Comparison of ENCODE assay signal across 22 cellular contexts in the genomic region with DNA sequence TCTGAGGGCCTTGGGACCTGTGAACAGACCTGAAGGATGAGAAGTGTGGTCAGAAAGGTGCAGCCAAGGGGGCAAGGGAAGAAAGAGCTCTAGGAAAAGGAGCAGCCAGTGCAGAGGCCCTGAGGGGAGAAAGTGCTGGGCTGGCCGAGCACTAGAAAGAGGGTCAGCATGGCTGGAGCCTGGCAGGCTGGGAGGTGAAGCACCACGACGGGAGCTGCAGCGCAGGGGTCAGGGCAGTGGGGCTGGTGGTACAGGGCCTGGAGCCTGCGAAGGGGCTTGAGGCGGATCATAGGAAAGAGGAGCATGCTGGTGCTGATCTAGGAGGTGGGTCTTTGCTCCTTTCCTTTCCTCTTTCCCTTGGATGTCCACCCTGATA. TPM values are rescaled to one million over a fixed set of nuclear protein-coding genes. Genes with fewer than 3 reads are reported as not detected.
DNase-seq lines count a peak whose midpoint lies in the region; ATAC-seq, FAIRE-seq and TF ChIP-seq lines count a peak whose summit lies in the region.
"Had no signal": no experiment of that assay in that cellular context is flagged by ENCODE, and none has a peak within 500 bp of the region (broad histone marks: within the 10 kb centered on the region; RNA-seq: fewer than 3 reads in every experiment).

No MANE protein-coding gene starts in this region.

- peaks cover 10% of the 10 kb centered on the region for H3K4me1 ChIP-seq in HepG2 (ENCODE audit: insufficient read depth, low read length)
- H3K4me1 ChIP-seq in right lobe of liver = peaks cover 0 to 43% (median 21%) of the 10 kb centered on the region in 4 donors
- H3K4me1 ChIP-seq in psoas muscle = peaks cover 74% of the 10 kb centered on the region

- TF ChIP-seq EP300 in HepG2 (IDR thresholded peaks at IDR 0.05; ENCODE audit: low read depth in 2 of 2, low read length in 2 of 2) = no peak
- TF ChIP-seq EP300 in HepG2 (CRISPR knock-in tag; IDR thresholded peaks at IDR 0.05; ENCODE audit: borderline replicate concordance) = no peak

- H3K27ac ChIP-seq in HepG2 (ENCODE audit: extremely low read length, insufficient read depth, low read length) (no peak overlapping the region), right lobe of liver (peak overlapping the region in 1 of 3 donors; percentile 71), psoas muscle (peak overlapping the region; percentile 97)
- H3K27ac ChIP-seq: suprapubic skin had no signal

- WGBS in HepG2 (ENCODE audit: low lambda C conversion rate) = 42% methylated on average over 5 of the region's 6 CpGs
- 89% methylated on average over 2 of the region's 6 CpGs for WGBS in right lobe of liver (ENCODE audit: insufficient coverage, low coverage, low lambda C conversion rate, missing lambda C conversion rate)
- 66 to 86% (median 69%) methylated on average over 6 of the region's 6 CpGs for WGBS in psoas muscle, 3 donors

- no peak overlapping the region for H2AFZ ChIP-seq in HepG2 (ENCODE audit: low read length)

- no peaks in the 10 kb centered on the region for H3K36me3 ChIP-seq in HepG2 (replicated peaks in 1 of 2; ENCODE audit: control insufficient read depth in 1 of 2, insufficient read depth in 2 of 2, low read length in 2 of 2)
- H3K36me3 ChIP-seq in right lobe of liver = no peaks in the 10 kb centered on the region
- H3K36me3 ChIP-seq in psoas muscle (ENCODE audit: insufficient read depth in 1 of 2, low read depth in 1 of 2) = no peaks in the 10 kb centered on the region
- H3K36me3 ChIP-seq: suprapubic skin had no signal

- H3K79me2 ChIP-seq in HepG2 (ENCODE audit: insufficient read depth, low read length) = no peaks in the 10 kb centered on the region

- H3K27ac Mint-ChIP-seq in glutamatergic neuron (ENCODE audit: unreplicated experiment) = peak overlapping the region; percentile 70
- no peak overlapping the region for H3K27ac Mint-ChIP-seq in activated T-helper 1 cell treated with anti-CD3 and anti-CD28 coated beads, Interleukin-12 subunit alpha, Interleukin-12 subunit beta, Interleukin-2, Interleukin-4 antibody, amounts not matched to agents 30 ng/mL and 10 ng/mL and 1 ng/mL, durations not matched to agents 14 hours and 24 hours and 36 hours
- H3K27ac Mint-ChIP-seq: activated CD4-positive, alpha-beta T cell treated with anti-CD3 and anti-CD28 coated beads for 36 hours; activated CD8-positive, alpha-beta T cell treated with anti-CD3 and anti-CD28 coated beads, Interleukin-2, amount 10 ng/mL, durations not matched to agents 7 days and 5 days; activated naive CD8-positive, alpha-beta T cell treated with anti-CD3 and anti-CD28 coated beads, Interleukin-2, amount 10 ng/mL, durations not matched to agents 7 days and 5 days; CD8-positive, alpha-beta T cell; memory B cell; T-helper 2 cell treated with Interferon-gamma antibody and Interleukin-4, amounts not matched to agents 5 μg/mL and 100 μg/mL, for 36 hours had no signal

- peaks cover 52% of the 10 kb centered on the region for H3K4me1 Mint-ChIP-seq in glutamatergic neuron (ENCODE audit: low read depth, unreplicated experiment)
- no peaks in the 10 kb centered on the region for H3K4me1 Mint-ChIP-seq in activated T-helper 1 cell treated with anti-CD3 and anti-CD28 coated beads, Interleukin-12 subunit alpha, Interleukin-12 subunit beta, Interleukin-2, Interleukin-4 antibody, amounts not matched to agents 30 ng/mL and 10 ng/mL and 1 ng/mL, durations not matched to agents 14 hours and 24 hours and 36 hours (ENCODE audit: low read depth)
- H3K4me1 Mint-ChIP-seq: activated CD4-positive, alpha-beta T cell treated with anti-CD3 and anti-CD28 coated beads for 36 hours; activated naive CD8-positive, alpha-beta T cell treated with anti-CD3 and anti-CD28 coated beads, Interleukin-2, amount 10 ng/mL, durations not matched to agents 7 days and 5 days had no signal

- POLR2A ChIA-PET in HepG2 (lab: Yijun Ruan, JAX) = interaction anchor here (1.0 kb wide), 1 partner anchor 9 kb away, joined by 3 read pairs; the partner anchor contains the start of gene SYNPO

- TF ChIP-seq RAD21 in HepG2 (CRISPR knock-in tag; IDR thresholded peaks at IDR 0.05) = no peak

- H4K20me1 ChIP-seq in HepG2 (ENCODE audit: insufficient read depth, low read length) = no peaks in the 10 kb centered on the region

- H3K4me2 ChIP-seq in HepG2 (ENCODE audit: low read depth, low read length) = 0 out of 2 replicates have a peak overlapping the region, but pooled peaks have one; percentile 13

- intact Hi-C loops in HepG2 (cut with micrococcal nuclease; ENCODE audit: unreplicated experiment) = loop anchor here (10.0 kb wide), 1 partner anchor 167 kb away; no protein-coding TSS in a partner anchor
- intact Hi-C loops in right lobe of liver (cut with DNase I) = no loop called here
- intact Hi-C loops in psoas muscle (cut with DNase I) = no loop called here
- intact Hi-C loops in activated T-helper 1 cell treated with anti-CD3 and anti-CD28 coated beads, Interleukin-12 subunit alpha, Interleukin-12 subunit beta, Interleukin-2, Interleukin-4 antibody, amounts not matched to agents 30 ng/mL and 10 ng/mL and 1 ng/mL, durations not matched to agents 14 hours and 24 hours and 36 hours (cut with micrococcal nuclease) = no loop called here

- peak overlapping the region; percentile 59 for H3K4me3 Mint-ChIP-seq in glutamatergic neuron (ENCODE audit: unreplicated experiment)
- H3K4me3 Mint-ChIP-seq in activated T-helper 1 cell treated with anti-CD3 and anti-CD28 coated beads, Interleukin-12 subunit alpha, Interleukin-12 subunit beta, Interleukin-2, Interleukin-4 antibody, amounts not matched to agents 30 ng/mL and 10 ng/mL and 1 ng/mL, durations not matched to agents 14 hours and 24 hours and 36 hours = no peak overlapping the region
- H3K4me3 Mint-ChIP-seq: activated CD4-positive, alpha-beta T cell treated with anti-CD3 and anti-CD28 coated beads for 36 hours; activated CD8-positive, alpha-beta T cell treated with anti-CD3 and anti-CD28 coated beads, Interleukin-2, amount 10 ng/mL, durations not matched to agents 7 days and 5 days; activated naive CD8-positive, alpha-beta T cell treated with anti-CD3 and anti-CD28 coated beads, Interleukin-2, amount 10 ng/mL, durations not matched to agents 7 days and 5 days; CD8-positive, alpha-beta T cell; memory B cell; T-helper 2 cell treated with Interferon-gamma antibody and Interleukin-4, amounts not matched to agents 5 μg/mL and 100 μg/mL, for 36 hours had no signal

- TF ChIP-seq POLR2A in HepG2 (IDR thresholded peaks at IDR 0.05; ENCODE audit: insufficient read depth in 1 of 2, low read depth in 2 of 2, low read length in 2 of 2) = no peak
- TF ChIP-seq POLR2A in right lobe of liver (IDR thresholded peaks at IDR 0.05) = no peak

- TF ChIP-seq CTCF in HepG2 (CRISPR knock-in tag; IDR thresholded peaks at IDR 0.05) = no peak
- TF ChIP-seq CTCF in right lobe of liver (IDR thresholded peaks at IDR 0.05) = no peak
- no peak for TF ChIP-seq CTCF in glutamatergic neuron (IDR thresholded peaks at IDR 0.05; ENCODE audit: partially characterized antibody, unreplicated experiment)
- no peak for TF ChIP-seq CTCF in psoas muscle (IDR thresholded peaks at IDR 0.05)

- H3K4me3 ChIP-seq in HepG2 (replicated peaks in 1 of 3; ENCODE audit: insufficient read depth in 1 of 3, low read depth in 2 of 3, low read length in 3 of 3) (no peak overlapping the region), right lobe of liver (no peak overlapping the region), psoas muscle (no peak overlapping the region)
- H3K4me3 ChIP-seq: spleen, suprapubic skin had no signal

- in situ Hi-C loops in HepG2 (cut with HindIII; ENCODE audit: extremely low pct_ligation_motif_present, low pct_unique_long_range_greater_than_20kb) = no loop called here

- BruUV-seq in HepG2 (replicated peaks; lab: Mats Ljungman, UMichigan) = no TSS peak

- H3K9ac ChIP-seq in HepG2 (ENCODE audit: insufficient read depth, low read depth, low read length) = no peak overlapping the region

- peaks cover 12% of the 10 kb centered on the region for H3K9me3 Mint-ChIP-seq in glutamatergic neuron (ENCODE audit: unreplicated experiment)
- no peaks in the 10 kb centered on the region for H3K9me3 Mint-ChIP-seq in activated T-helper 1 cell treated with anti-CD3 and anti-CD28 coated beads, Interleukin-12 subunit alpha, Interleukin-12 subunit beta, Interleukin-2, Interleukin-4 antibody, amounts not matched to agents 30 ng/mL and 10 ng/mL and 1 ng/mL, durations not matched to agents 14 hours and 24 hours and 36 hours
- H3K9me3 Mint-ChIP-seq: activated naive CD8-positive, alpha-beta T cell treated with anti-CD3 and anti-CD28 coated beads, Interleukin-2, amount 10 ng/mL, durations not matched to agents 7 days and 5 days; CD8-positive, alpha-beta T cell; memory B cell; T-helper 2 cell treated with Interferon-gamma antibody and Interleukin-4, amounts not matched to agents 5 μg/mL and 100 μg/mL, for 36 hours had no signal

- FAIRE-seq in HepG2 (lab: Jason Lieb, UNC) (no peak), frontal cortex (lab: Jason Lieb, UNC) (no peak)

- DNase-seq in HepG2 (ENCODE audit: low spot score) (no peak), right lobe of liver (no peak), glutamatergic neuron (no peak), psoas muscle (peak in 1 of 2 donors; percentile 38), mucosa of gallbladder (ENCODE audit: low spot score) (no peak), frontal cortex (ENCODE audit: low spot score in 2 of 2) (no peak), NCI-H2227 treated with DMSO at 0.1 percent for 48 hours (lab: John Stamatoyannopoulos, UW) (no peak)
- DNase-seq in activated T-helper 1 cell treated with anti-CD3 and anti-CD28 coated beads, Interleukin-12 subunit alpha, Interleukin-12 subunit beta, Interleukin-2, Interleukin-4 antibody, amounts not matched to agents 30 ng/mL and 10 ng/mL and 1 ng/mL, durations not matched to agents 14 hours and 24 hours and 36 hours (ENCODE audit: low spot score) = no peak
- DNase-seq: activated CD4-positive, alpha-beta T cell treated with anti-CD3 and anti-CD28 coated beads for 36 hours; activated CD8-positive, alpha-beta T cell treated with anti-CD3 and anti-CD28 coated beads, Interleukin-2, amount 10 ng/mL, durations not matched to agents 7 days and 5 days; activated effector memory CD4-positive, alpha-beta T cell treated with Interleukin-2 at 50 U/mL for 16 hours; activated naive CD8-positive, alpha-beta T cell treated with anti-CD3 and anti-CD28 coated beads, Interleukin-2, amount 10 ng/mL, durations not matched to agents 7 days and 5 days; CD8-positive, alpha-beta T cell; NCI-H510A; SHP77 treated with DMSO at 0.1 percent for 48 hours; spleen; stimulated activated CD4-positive, alpha-beta T cell treated with anti-CD3 and anti-CD28 coated beads, Interleukin-4, amount 100 ng/mL, for 1 hour had no signal

- ATAC-seq in HepG2 = no peak
- ATAC-seq in right lobe of liver = no peak
- ATAC-seq in psoas muscle = no peak
- ATAC-seq: activated CD4-positive, alpha-beta T cell treated with anti-CD3 and anti-CD28 coated beads for 36 hours; activated CD8-positive, alpha-beta T cell treated with anti-CD3 and anti-CD28 coated beads, Interleukin-2, amount 10 ng/mL, durations not matched to agents 7 days and 5 days; CD8-positive, alpha-beta T cell had no signal

- no peaks in the 10 kb centered on the region for H3K9me3 ChIP-seq in HepG2 (ENCODE audit: low read length)
- no peaks in the 10 kb centered on the region for H3K9me3 ChIP-seq in right lobe of liver
- no peaks in the 10 kb centered on the region for H3K9me3 ChIP-seq in psoas muscle
- H3K9me3 ChIP-seq: spleen, suprapubic skin had no signal

- H3K36me3 Mint-ChIP-seq in glutamatergic neuron (ENCODE audit: unreplicated experiment) = no peaks in the 10 kb centered on the region
- H3K36me3 Mint-ChIP-seq in activated T-helper 1 cell treated with anti-CD3 and anti-CD28 coated beads, Interleukin-12 subunit alpha, Interleukin-12 subunit beta, Interleukin-2, Interleukin-4 antibody, amounts not matched to agents 30 ng/mL and 10 ng/mL and 1 ng/mL, durations not matched to agents 14 hours and 24 hours and 36 hours (ENCODE audit: low read depth) = no peaks in the 10 kb centered on the region
- H3K36me3 Mint-ChIP-seq: activated naive CD8-positive, alpha-beta T cell treated with anti-CD3 and anti-CD28 coated beads, Interleukin-2, amount 10 ng/mL, durations not matched to agents 7 days and 5 days; CD8-positive, alpha-beta T cell had no signal

- CTCF ChIA-PET in HepG2 (lab: Yijun Ruan, JAX; ENCODE audit: low intra/inter-chr PET ratio, low total read pairs) = no interaction called here

- peaks cover 3% of the 10 kb centered on the region for H3K27me3 Mint-ChIP-seq in glutamatergic neuron (ENCODE audit: unreplicated experiment)
- peaks cover 12% of the 10 kb centered on the region for H3K27me3 Mint-ChIP-seq in activated T-helper 1 cell treated with anti-CD3 and anti-CD28 coated beads, Interleukin-12 subunit alpha, Interleukin-12 subunit beta, Interleukin-2, Interleukin-4 antibody, amounts not matched to agents 30 ng/mL and 10 ng/mL and 1 ng/mL, durations not matched to agents 14 hours and 24 hours and 36 hours (ENCODE audit: insufficient read depth)
- H3K27me3 Mint-ChIP-seq: memory B cell had no signal

- H3K27me3 ChIP-seq in HepG2 (ENCODE audit: control insufficient read depth in 1 of 2, insufficient read depth in 2 of 2, low read length in 2 of 2) (peaks cover 0 to 9% of the 10 kb centered on the region in 2 experiments; a peak in 4 of 5 replicates), right lobe of liver (no peaks in the 10 kb centered on the region), psoas muscle (ENCODE audit: insufficient read depth in 3 of 3, low read length in 2 of 3) (no peaks in the 10 kb centered on the region)
- H3K27me3 ChIP-seq: spleen, suprapubic skin had no signal

RNA-seq across cellular contexts. Expression of gene SYNPO, which starts 9.1 kb away (rescaled TPM):
- 0.09 and 0.22 TPM in 2 replicates for total RNA-seq in HepG2 (2016; rRNA removed; fragmentation: Illumina TruSeq; extraction: Trizol)
- under 0.01 TPM in 1 of 2 replicates, not detected in the other for total RNA-seq in HepG2 (2016; cell fraction: cytosol; rRNA removed; fragmentation: Illumina TruSeq; extraction: Trizol; ENCODE audit: low read depth)
- 0.04 and 0.09 TPM in 2 replicates for total RNA-seq in HepG2 (2016; cell fraction: insoluble cytoplasmic fraction; rRNA removed; fragmentation: Illumina TruSeq; extraction: Trizol)
- 0.10 and 0.12 TPM in 2 replicates for total RNA-seq in HepG2 (2016; cell fraction: membrane; rRNA removed; fragmentation: Illumina TruSeq; extraction: Trizol)
- total RNA-seq in HepG2 (2016; cell fraction: nucleus; rRNA removed; fragmentation: Illumina TruSeq; extraction: Trizol) = 0.16 and 0.25 TPM in 2 replicates
- 0.05 and 0.30 TPM in 2 replicates for polyA plus RNA-seq in HepG2 (2011; rRNA removed)
- 0.04 and 0.07 TPM in 2 replicates for polyA plus RNA-seq in HepG2 (2011; cell fraction: cytosol; rRNA removed)
- polyA plus RNA-seq in HepG2 (2011; cell fraction: nucleus; rRNA removed) = 0.33 and 0.42 TPM in 2 replicates
- 0.07 and 0.19 TPM in 2 replicates for polyA plus RNA-seq in HepG2 (2012)
- 0.02 and 0.03 TPM in 2 replicates for polyA plus RNA-seq in HepG2 (2016; cell fraction: cytosol; fragmentation: Illumina TruSeq; extraction: Trizol; ENCODE audit: low read depth)
- polyA plus RNA-seq in HepG2 (2016; cell fraction: insoluble cytoplasmic fraction; fragmentation: Illumina TruSeq; extraction: Trizol; ENCODE audit: low read depth) = 0.15 and 0.20 TPM in 2 replicates
- 0.03 and 0.05 TPM in 2 replicates for polyA plus RNA-seq in HepG2 (2016; cell fraction: membrane; fragmentation: Illumina TruSeq; extraction: Trizol; ENCODE audit: low read depth)
- 0.30 and 0.49 TPM in 2 replicates for polyA plus RNA-seq in HepG2 (2016; cell fraction: nucleus; fragmentation: Illumina TruSeq; extraction: Trizol; ENCODE audit: insufficient read depth, low read depth)
- polyA minus RNA-seq in HepG2 (2011; rRNA and poly(A)+ RNA removed; ENCODE audit: low replicate concordance) = 0.46 and 18.5 TPM in 2 replicates
- 0.30 and 0.70 TPM in 2 replicates for polyA minus RNA-seq in HepG2 (2011; cell fraction: cytosol; rRNA and poly(A)+ RNA removed)
- 0.39 and 0.62 TPM in 2 replicates for polyA minus RNA-seq in HepG2 (2011; cell fraction: nucleus; rRNA and poly(A)+ RNA removed)
- total RNA-seq in right lobe of liver = 10 to 100 TPM; 23.4 to 51.8 (median 35.6) TPM
- total RNA-seq in glutamatergic neuron (ENCODE audit: unreplicated experiment) = 16.1 TPM
- 100 to 1,000 TPM; 447 to 745 (median 673) TPM for total RNA-seq in psoas muscle
- 100 to 1,000 TPM; 136 to 855 (median 503) TPM for polyA plus RNA-seq in psoas muscle
- 123 TPM for total RNA-seq in mucosa of gallbladder
- total RNA-seq in activated T-helper 1 cell treated with anti-CD3 and anti-CD28 coated beads, Interleukin-12 subunit alpha, Interleukin-12 subunit beta, Interleukin-2, Interleukin-4 antibody, amounts not matched to agents 30 ng/mL and 10 ng/mL and 1 ng/mL, durations not matched to agents 14 hours and 24 hours and 36 hours = not detected in 2 replicates
- 3.7 TPM for total RNA-seq in frontal cortex

RNA-seq across cellular contexts. Expression of gene MYOZ3, which starts 29.7 kb away (rescaled TPM):
- total RNA-seq in HepG2 (2016; rRNA removed; fragmentation: Illumina TruSeq; extraction: Trizol) (not detected in 2 replicates), right lobe of liver (under 1 TPM in 3 of 6 experiments, not detected in 3; 0.09 to 0.25 (median 0.12) TPM), glutamatergic neuron (ENCODE audit: unreplicated experiment) (0.64 TPM), psoas muscle (100 to 1,000 TPM in 1 of 4 donors, 10 to 100 TPM in 3; 29.7 to 110 (median 31.7) TPM), mucosa of gallbladder (2.2 TPM), frontal cortex (3.7 TPM)
- total RNA-seq in HepG2 (2016; cell fraction: cytosol; rRNA removed; fragmentation: Illumina TruSeq; extraction: Trizol; ENCODE audit: low read depth) = not detected in 2 replicates
- total RNA-seq in HepG2 (2016; cell fraction: insoluble cytoplasmic fraction; rRNA removed; fragmentation: Illumina TruSeq; extraction: Trizol) = not detected in 2 replicates
- not detected in 2 replicates for total RNA-seq in HepG2 (2016; cell fraction: membrane; rRNA removed; fragmentation: Illumina TruSeq; extraction: Trizol)
- total RNA-seq in HepG2 (2016; cell fraction: nucleus; rRNA removed; fragmentation: Illumina TruSeq; extraction: Trizol) = not detected in 2 replicates
- polyA plus RNA-seq in HepG2 (2011; rRNA removed) (0.05 TPM in 1 of 2 replicates, not detected in the other), psoas muscle (10 to 100 TPM in 2 of 3 donors, 1 to 10 TPM in 1; 3.0 to 14.5 (median 14.5) TPM)
- not detected in 2 replicates for polyA plus RNA-seq in HepG2 (2011; cell fraction: cytosol; rRNA removed)
- not detected in 2 replicates for polyA plus RNA-seq in HepG2 (2011; cell fraction: nucleus; rRNA removed)
- 0.05 TPM in 1 of 2 replicates, not detected in the other for polyA plus RNA-seq in HepG2 (2012)
- polyA plus RNA-seq in HepG2 (2016; cell fraction: cytosol; fragmentation: Illumina TruSeq; extraction: Trizol; ENCODE audit: low read depth) = not detected in 2 replicates
- not detected in 2 replicates for polyA plus RNA-seq in HepG2 (2016; cell fraction: insoluble cytoplasmic fraction; fragmentation: Illumina TruSeq; extraction: Trizol; ENCODE audit: low read depth)
- polyA plus RNA-seq in HepG2 (2016; cell fraction: membrane; fragmentation: Illumina TruSeq; extraction: Trizol; ENCODE audit: low read depth) = not detected in 2 replicates
- polyA plus RNA-seq in HepG2 (2016; cell fraction: nucleus; fragmentation: Illumina TruSeq; extraction: Trizol; ENCODE audit: insufficient read depth, low read depth) = not detected in 2 replicates
- polyA minus RNA-seq in HepG2 (2011; rRNA and poly(A)+ RNA removed; ENCODE audit: low replicate concordance) = 0.05 TPM in 1 of 2 replicates, not detected in the other
- not detected in 2 replicates for polyA minus RNA-seq in HepG2 (2011; cell fraction: cytosol; rRNA and poly(A)+ RNA removed)
- not detected in 2 replicates for polyA minus RNA-seq in HepG2 (2011; cell fraction: nucleus; rRNA and poly(A)+ RNA removed)
- total RNA-seq in activated T-helper 1 cell treated with anti-CD3 and anti-CD28 coated beads, Interleukin-12 subunit alpha, Interleukin-12 subunit beta, Interleukin-2, Interleukin-4 antibody, amounts not matched to agents 30 ng/mL and 10 ng/mL and 1 ng/mL, durations not matched to agents 14 hours and 24 hours and 36 hours = 0.49 and 0.51 TPM in 2 replicates
- total RNA-seq: activated CD8-positive, alpha-beta T cell treated with anti-CD3 and anti-CD28 coated beads, Interleukin-2, amount 10 ng/mL, durations not matched to agents 7 days and 5 days; CD8-positive, alpha-beta T cell; H4; OCI-LY7 had no signal
